ENCODE assay signal across 33 cellular contexts in the genomic region with DNA sequence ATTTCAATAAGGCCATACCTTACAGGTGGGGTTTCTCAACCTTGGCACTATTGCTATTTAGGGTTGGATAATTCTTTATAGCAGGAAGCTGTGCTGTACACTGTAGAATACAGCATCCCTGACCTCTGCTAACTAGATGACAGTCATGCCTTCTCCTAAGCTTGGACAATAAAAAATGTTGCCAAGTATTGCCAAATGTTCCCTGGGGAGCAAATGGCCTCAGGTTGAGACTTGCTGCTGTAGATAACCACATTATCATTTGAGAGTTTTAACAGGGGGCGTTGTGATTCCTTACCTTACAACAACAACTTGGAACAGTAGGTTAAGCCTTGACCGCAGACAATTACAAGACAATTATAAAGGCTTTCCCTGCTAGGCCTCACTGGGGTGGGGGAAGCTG.
"Had no signal": no experiment of that assay in that cellular context is flagged by ENCODE, and none has a peak within 500 bp of the region (broad histone marks: within the 10 kb centered on the region; RNA-seq: fewer than 3 reads in every experiment).

No MANE protein-coding gene starts in this region.

- H3K4me1 ChIP-seq: adrenal gland, body of pancreas had no signal

- DNase-seq: activated B cell treated with CpG ODN at 0.5 μM for 24 hours; activated CD4-positive, alpha-beta memory T cell treated with anti-CD3 and anti-CD28 coated beads for 36 hours; activated CD4-positive, alpha-beta T cell treated with anti-CD3 and anti-CD28 coated beads for 4 hours; activated CD4-positive, alpha-beta T cell treated with anti-CD3 and anti-CD28 coated beads, Interleukin-2, amount 10 ng/mL, durations not matched to agents 24 days and 14 days; activated CD4-positive, alpha-beta T cell treated with anti-CD3 and anti-CD28 coated beads, Interleukin-2, amount 50 U/mL, for 1 hour; activated CD4-positive, alpha-beta T cell treated with anti-CD3 and anti-CD28 coated beads, Interleukin-2, amount 50 U/mL, for 4 hours; activated CD4-positive, CD25-positive, alpha-beta regulatory T cell treated with anti-CD3 and anti-CD28 coated beads, Interleukin-2, amount 50 U/mL, for 72 hours; activated CD8-positive, alpha-beta memory T cell treated with anti-CD3 and anti-CD28 coated beads, Interleukin-2, amount 50 U/mL, for 4 hours; activated CD8-positive, alpha-beta T cell treated with anti-CD3 and anti-CD28 coated beads for 36 hours; activated effector memory CD4-positive, alpha-beta T cell treated with anti-CD3 and anti-CD28 coated beads, Interleukin-2, amount 50 U/mL, for 16 hours; activated gamma-delta T cell treated with Interleukin-2 at 50 U/mL for 16 hours; activated naive CD4-positive, alpha-beta T cell; activated naive CD4-positive, alpha-beta T cell treated with anti-CD3 and anti-CD28 coated beads for 36 hours; activated naive CD4-positive, alpha-beta T cell treated with anti-CD3 and anti-CD28 coated beads, Interleukin-2, amount 50 U/mL, for 16 hours; activated naive CD8-positive, alpha-beta T cell treated with anti-CD3 and anti-CD28 coated beads for 36 hours; activated T-cell treated with anti-CD3 and anti-CD28 coated beads for 4 hours; activated T-cell treated with anti-CD3 and anti-CD28 coated beads, Interleukin-2, amount 50 U/mL, for 1 hour; activated T-cell treated with anti-CD3 and anti-CD28 coated beads, Interleukin-2, amount 50 U/mL, for 4 hours; activated T-cell treated with anti-CD3 and anti-CD28 coated beads, Interleukin-2, amount 50 U/mL, for 72 hours; adrenal gland; amniotic stem cell; aorta; body of pancreas; brain microvascular endothelial cell; central memory CD4-positive, alpha-beta T cell; T-helper 1 cell; T-helper 2 cell; T-helper 9 cell had no signal

- H3K4me3 ChIP-seq: adrenal gland, body of pancreas had no signal

- H3K27ac ChIP-seq: adrenal gland, body of pancreas, brain microvascular endothelial cell, VCaP had no signal

- H3K9me3 ChIP-seq: adrenal gland, body of pancreas had no signal

- H3K27me3 ChIP-seq: adrenal gland, body of pancreas, brain microvascular endothelial cell had no signal

- FAIRE-seq: astrocyte, TTC549 had no signal

- H3K36me3 ChIP-seq: adrenal gland, brain microvascular endothelial cell had no signal

- ATAC-seq: activated CD8-positive, alpha-beta T cell treated with anti-CD3 and anti-CD28 coated beads for 36 hours; activated naive CD4-positive, alpha-beta T cell treated with anti-CD3 and anti-CD28 coated beads, Interleukin-2, amount 50 U/mL, for 72 hours; activated T-cell treated with anti-CD3 and anti-CD28 coated beads, Interleukin-2, amount 50 U/mL, for 4 hours; activated T-cell treated with anti-CD3 and anti-CD28 coated beads, Interleukin-2, amount 50 U/mL, for 72 hours; activated T-helper 17 cell treated with anti-CD3 and anti-CD28 coated beads, Interleukin-2, amount 50 U/mL, for 72 hours; body of pancreas had no signal
